22 cellular contexts compared by ENCODE assay signal in genomic region chr14:52115286-52115685, GRCh38.
"Had no signal": no experiment of that assay in that cellular context is flagged by ENCODE, and none has a peak within 500 bp of the region (broad histone marks: within the 10 kb centered on the region; RNA-seq: fewer than 3 reads in every experiment).

No MANE protein-coding gene starts in this region.

- H3K27ac ChIP-seq: epithelial cell of prostate, foreskin keratinocyte, gastroesophageal sphincter, heart left ventricle, hepatocyte, left lung, parathyroid adenoma, right lobe of liver, suprapubic skin, transverse colon, upper lobe of right lung, uterus had no signal

- H2AFZ ChIP-seq: hepatocyte, parathyroid adenoma had no signal

- H3K9me3 ChIP-seq: gastroesophageal sphincter, heart left ventricle, left lung, right lobe of liver, suprapubic skin, transverse colon, upper lobe of right lung, uterus had no signal

- H3K79me2 ChIP-seq: hepatocyte, parathyroid adenoma had no signal

- H3K27me3 ChIP-seq: foreskin keratinocyte, gastroesophageal sphincter, heart left ventricle, hepatocyte, left lung, right lobe of liver, suprapubic skin, transverse colon, upper lobe of right lung, uterus had no signal

- H3K4me1 ChIP-seq: gastroesophageal sphincter, heart left ventricle, left lung, parathyroid adenoma, right lobe of liver, suprapubic skin, upper lobe of right lung, uterus had no signal

- H3K9ac ChIP-seq: parathyroid adenoma had no signal

- H3K4me3 ChIP-seq: gastroesophageal sphincter, heart left ventricle, hepatocyte, left lung, right lobe of liver, suprapubic skin, transverse colon, upper lobe of right lung, uterus had no signal

- H3K36me3 ChIP-seq: gastroesophageal sphincter, heart left ventricle, left lung, right lobe of liver, suprapubic skin, transverse colon, upper lobe of right lung, uterus had no signal

- DNase-seq: effector CD8-positive, alpha-beta T cell; endodermal cell; foreskin keratinocyte; heart left ventricle; kidney; left cardiac atrium; left lung; naive B cell; right lobe of liver; small intestine; stimulated activated CD4-positive, alpha-beta T cell treated with anti-CD3 and anti-CD28 coated beads, Interleukin-15, amount 100 ng/mL, for 24 hours; stimulated activated CD4-positive, alpha-beta T cell treated with anti-CD3 and anti-CD28 coated beads, Interleukin-2, amount 100 ng/mL, for 48 hours; stimulated activated naive CD4-positive, alpha-beta T cell; stimulated activated naive CD8-positive, alpha-beta T cell treated with anti-CD3 and anti-CD28 coated beads, Interleukin-15, amount 100 ng/mL, for 72 hours; transverse colon; upper lobe of right lung; uterus had no signal

- H3K4me2 ChIP-seq: hepatocyte had no signal
